ENCODE assay signal across 1 cellular context in genomic region chr6:142907017-142907470, GRCh38.
TF ChIP-seq lines count a peak whose summit lies in the region.

No MANE protein-coding gene starts in this region.

TF ChIP-seq in HepG2, 621 proteins besides CTCF, POLR2A, EP300 and RAD21 (continued from another document):
- TF ChIP-seq, protein P1, sequence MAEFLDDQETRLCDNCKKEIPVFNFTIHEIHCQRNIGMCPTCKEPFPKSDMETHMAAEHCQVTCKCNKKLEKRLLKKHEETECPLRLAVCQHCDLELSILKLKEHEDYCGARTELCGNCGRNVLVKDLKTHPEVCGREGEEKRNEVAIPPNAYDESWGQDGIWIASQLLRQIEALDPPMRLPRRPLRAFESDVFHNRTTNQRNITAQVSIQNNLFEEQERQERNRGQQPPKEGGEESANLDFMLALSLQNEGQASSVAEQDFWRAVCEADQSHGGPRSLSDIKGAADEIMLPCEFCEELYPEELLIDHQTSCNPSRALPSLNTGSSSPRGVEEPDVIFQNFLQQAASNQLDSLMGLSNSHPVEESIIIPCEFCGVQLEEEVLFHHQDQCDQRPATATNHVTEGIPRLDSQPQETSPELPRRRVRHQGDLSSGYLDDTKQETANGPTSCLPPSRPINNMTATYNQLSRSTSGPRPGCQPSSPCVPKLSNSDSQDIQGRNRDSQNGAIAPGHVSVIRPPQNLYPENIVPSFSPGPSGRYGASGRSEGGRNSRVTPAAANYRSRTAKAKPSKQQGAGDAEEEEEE (CRISPR knock-in tag; IDR thresholded peaks at IDR 0.05; ENCODE audit: borderline replicate concordance): no peak
- TF ChIP-seq ZNF430 (CRISPR knock-in tag; IDR thresholded peaks at IDR 0.05): no peak
- TF ChIP-seq, protein P2, sequence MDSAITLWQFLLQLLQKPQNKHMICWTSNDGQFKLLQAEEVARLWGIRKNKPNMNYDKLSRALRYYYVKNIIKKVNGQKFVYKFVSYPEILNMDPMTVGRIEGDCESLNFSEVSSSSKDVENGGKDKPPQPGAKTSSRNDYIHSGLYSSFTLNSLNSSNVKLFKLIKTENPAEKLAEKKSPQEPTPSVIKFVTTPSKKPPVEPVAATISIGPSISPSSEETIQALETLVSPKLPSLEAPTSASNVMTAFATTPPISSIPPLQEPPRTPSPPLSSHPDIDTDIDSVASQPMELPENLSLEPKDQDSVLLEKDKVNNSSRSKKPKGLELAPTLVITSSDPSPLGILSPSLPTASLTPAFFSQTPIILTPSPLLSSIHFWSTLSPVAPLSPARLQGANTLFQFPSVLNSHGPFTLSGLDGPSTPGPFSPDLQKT (CRISPR knock-in tag; IDR thresholded peaks at IDR 0.05; ENCODE audit: borderline replicate concordance): no peak
- TF ChIP-seq ZSCAN31 (CRISPR knock-in tag; IDR thresholded peaks at IDR 0.05; ENCODE audit: low read depth): no peak
- TF ChIP-seq, protein P3, sequence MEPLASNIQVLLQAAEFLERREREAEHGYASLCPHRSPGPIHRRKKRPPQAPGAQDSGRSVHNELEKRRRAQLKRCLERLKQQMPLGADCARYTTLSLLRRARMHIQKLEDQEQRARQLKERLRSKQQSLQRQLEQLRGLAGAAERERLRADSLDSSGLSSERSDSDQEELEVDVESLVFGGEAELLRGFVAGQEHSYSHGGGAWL (CRISPR knock-in tag; IDR thresholded peaks at IDR 0.05): no peak
- no peak for TF ChIP-seq KLF13 (CRISPR knock-in tag; IDR thresholded peaks at IDR 0.05)
